1 cellular context compared by ENCODE assay signal in genomic region chrX:47862680-47863079, GRCh38.
TF ChIP-seq lines count a peak whose summit lies in the region.

No MANE protein-coding gene starts in this region.

TF ChIP-seq in liver, 16 proteins besides CTCF, POLR2A, EP300 and RAD21:
- TF ChIP-seq REST (IDR thresholded peaks at IDR 0.05) = peak; percentile 36
- no peak for TF ChIP-seq HNF4A (conservative IDR thresholded peaks at IDR 0.05)
